ENCODE assay signal across 19 cellular contexts in the genomic region with DNA sequence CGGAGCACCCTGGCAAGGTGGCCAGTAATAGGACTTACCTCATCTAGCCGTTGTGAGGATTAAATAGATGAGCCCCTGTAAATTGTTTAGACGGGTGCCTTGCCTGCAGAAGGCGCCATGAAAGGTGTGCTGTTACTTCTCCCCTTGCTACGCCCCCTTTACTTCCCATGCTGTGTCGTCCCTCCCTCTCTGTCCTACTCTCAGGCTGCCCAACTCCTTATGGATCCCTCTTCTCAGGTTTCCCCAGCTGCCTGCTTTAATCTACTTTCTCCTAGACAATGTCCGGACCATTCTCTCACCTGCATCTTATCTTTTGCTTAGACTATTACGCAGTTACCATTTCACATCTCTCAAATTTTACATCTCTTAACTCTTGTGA. TPM values are rescaled to one million over a fixed set of nuclear protein-coding genes. Genes with fewer than 3 reads are reported as not detected.
DNase-seq lines count a peak whose midpoint lies in the region; ATAC-seq and TF ChIP-seq lines count a peak whose summit lies in the region.
"Had no signal": no experiment of that assay in that cellular context is flagged by ENCODE, and none has a peak within 500 bp of the region (broad histone marks: within the 10 kb centered on the region; RNA-seq: fewer than 3 reads in every experiment).

No MANE protein-coding gene starts in this region.

- H3K27ac Mint-ChIP-seq in GM23338, result no peak overlapping the region
- no peak overlapping the region for H3K27ac Mint-ChIP-seq in CD4-positive, alpha-beta T cell

- H3K9me2 ChIP-seq in GM23338 (ENCODE audit: insufficient read depth), result no peaks in the 10 kb centered on the region
- H3K9me2 ChIP-seq: SK-N-SH had no signal

- H3K27me3 ChIP-seq in GM23338 (ENCODE audit: insufficient read depth) (no peaks in the 10 kb centered on the region), body of pancreas (no peaks in the 10 kb centered on the region), neuronal stem cell (ENCODE audit: control insufficient read depth in 3 of 3, insufficient read depth in 3 of 3, low read depth in 1 of 3, low read length in 3 of 3) (peaks cover 0 to 21% (median 0%) of the 10 kb centered on the region in 3 experiments), left lung (no peaks in the 10 kb centered on the region)
- no peaks in the 10 kb centered on the region for H3K27me3 ChIP-seq in CD4-positive, alpha-beta T cell (ENCODE audit: control insufficient read depth, insufficient read depth, low read length)
- H3K27me3 ChIP-seq: BE2C had no signal

- H3K79me2 ChIP-seq in GM23338 (replicated peaks; ENCODE audit: insufficient read depth), result no peaks in the 10 kb centered on the region

- 72 to 74% methylated on average over 8 of the region's 8 CpGs for WGBS in body of pancreas, 2 donors
- no CpG with 5 or more reads among the region's 8 CpGs for WGBS in neuronal stem cell (ENCODE audit: extremely low coverage in 2 of 2, insufficient read length in 2 of 2, insufficient replicate concordance in 1 of 2), 2 donors

- no peak overlapping the region for H4K8ac ChIP-seq in neuronal stem cell (ENCODE audit: low read depth, low read length)

- no peaks in the 10 kb centered on the region for H4K20me1 ChIP-seq in GM23338 (replicated peaks; ENCODE audit: insufficient read depth)

- H2BK120ac ChIP-seq in neuronal stem cell (ENCODE audit: low read depth, low read length), result no peak overlapping the region

- peak; percentile 41 for DNase-seq in GM23338 (ENCODE audit: low spot score)
- DNase-seq in body of pancreas, result no peak
- no peak for DNase-seq in neuronal stem cell (ENCODE audit: low spot score)
- no peak for DNase-seq in left lung
- no peak for DNase-seq in CD4-positive, alpha-beta T cell
- no peak for DNase-seq in OCI-M2 (lab: John Stamatoyannopoulos, UW; ENCODE audit: unreplicated experiment)
- DNase-seq: BE2C, DMS79, HCEC 1CT, NCI-H1105, NCI-H146, NCI-H2029, NCI-H2227 treated with DMSO at 0.1 percent for 48 hours, SHP77 treated with DMSO at 0.1 percent for 48 hours, SK-N-SH had no signal

- no peak; a peak in 1 of 4 replicates for TF ChIP-seq CTCF in GM23338 (conservative IDR thresholded peaks at IDR 0.05; ENCODE audit: low read depth in 2 of 2)
- no peak for TF ChIP-seq CTCF in HEK293 (tag by site-specific recombination; IDR thresholded peaks at IDR 0.05)
- TF ChIP-seq CTCF in body of pancreas (IDR thresholded peaks at IDR 0.05), result no peak
- no peak for TF ChIP-seq CTCF in left lung (IDR thresholded peaks at IDR 0.05)
- no peak for TF ChIP-seq CTCF in CD4-positive, alpha-beta T cell (IDR thresholded peaks at IDR 0.05)

- no peak overlapping the region for H2AK5ac ChIP-seq in neuronal stem cell (ENCODE audit: low read depth, low read length)

- H2BK15ac ChIP-seq in neuronal stem cell (ENCODE audit: low read length), result no peak overlapping the region

- H3K4me3 Mint-ChIP-seq in GM23338, result no peak overlapping the region
- H3K4me3 Mint-ChIP-seq in CD4-positive, alpha-beta T cell, result no peak overlapping the region

- H3K4me1 Mint-ChIP-seq in GM23338, result peaks cover 18% of the 10 kb centered on the region
- H3K4me1 Mint-ChIP-seq in CD4-positive, alpha-beta T cell (ENCODE audit: low read depth), result no peaks in the 10 kb centered on the region

- no peak overlapping the region for H3K27ac ChIP-seq in GM23338 (ENCODE audit: low read depth)
- H3K27ac ChIP-seq in HEK293 (ENCODE audit: extremely low read depth, low read depth, low read length), result no peak overlapping the region
- peak overlapping the region in 3 of 4 donors; percentile 57 to 77 (median 69) for H3K27ac ChIP-seq in body of pancreas
- no peak overlapping the region for H3K27ac ChIP-seq in neuronal stem cell (replicated peaks; ENCODE audit: low read length)
- no peak overlapping the region for H3K27ac ChIP-seq in left lung
- no peak overlapping the region for H3K27ac ChIP-seq in CD4-positive, alpha-beta T cell (ENCODE audit: low read depth, low read length)
- H3K27ac ChIP-seq: KMS-11, RWPE1 had no signal

- no peak overlapping the region for H3K4ac ChIP-seq in neuronal stem cell (ENCODE audit: low read length)

- no peaks in the 10 kb centered on the region for H3K36me3 Mint-ChIP-seq in GM23338 (ENCODE audit: low read depth)
- H3K36me3 Mint-ChIP-seq in CD4-positive, alpha-beta T cell (ENCODE audit: low read depth), result no peaks in the 10 kb centered on the region

- no peaks in the 10 kb centered on the region; the same call in 2 of the 3 replicates for H3K9me3 Mint-ChIP-seq in GM23338
- H3K9me3 Mint-ChIP-seq in CD4-positive, alpha-beta T cell, result no peaks in the 10 kb centered on the region

- H3F3A ChIP-seq in GM23338 (replicated peaks; ENCODE audit: low read depth), result no peaks in the 10 kb centered on the region

- no peak overlapping the region for H3K18ac ChIP-seq in neuronal stem cell (ENCODE audit: low read length)

- H4K91ac ChIP-seq in neuronal stem cell (ENCODE audit: low read depth, low read length, poor library complexity), result no peak overlapping the region

- H3K27me3 Mint-ChIP-seq in GM23338 (ENCODE audit: insufficient read depth, low read depth, poor library complexity), result peaks cover 3% of the 10 kb centered on the region
- no peaks in the 10 kb centered on the region for H3K27me3 Mint-ChIP-seq in CD4-positive, alpha-beta T cell

- H3K9me3 ChIP-seq in HEK293 (ENCODE audit: control insufficient read depth, insufficient read depth, low read depth, low read length) (no peaks in the 10 kb centered on the region), body of pancreas (no peaks in the 10 kb centered on the region), neuronal stem cell (replicated peaks in 1 of 2; ENCODE audit: control insufficient read depth in 2 of 2, insufficient read depth in 1 of 2, low read depth in 1 of 2, low read length in 2 of 2) (no peaks in the 10 kb centered on the region), left lung (no peaks in the 10 kb centered on the region)
- no peaks in the 10 kb centered on the region for H3K9me3 ChIP-seq in CD4-positive, alpha-beta T cell (ENCODE audit: control insufficient read depth, low read length)
- H3K9me3 ChIP-seq: BE2C, SK-N-SH had no signal

- POLR2A ChIA-PET in HEK293 (lab: Yijun Ruan, JAX), result no interaction called here
- POLR2A ChIA-PET in CD4-positive, alpha-beta T cell (lab: Charles Lee), result no interaction called here

- no peaks in the 10 kb centered on the region for H3K36me3 ChIP-seq in GM23338 (ENCODE audit: insufficient read depth)
- no peaks in the 10 kb centered on the region for H3K36me3 ChIP-seq in HEK293 (ENCODE audit: control insufficient read depth in 2 of 2, insufficient read depth in 1 of 2, low read length in 2 of 2)
- no peaks in the 10 kb centered on the region for H3K36me3 ChIP-seq in body of pancreas (replicated peaks in 1 of 2; ENCODE audit: insufficient read depth in 1 of 2, low read depth in 2 of 2)
- no peaks in the 10 kb centered on the region for H3K36me3 ChIP-seq in neuronal stem cell (replicated peaks in 1 of 2; ENCODE audit: control insufficient read depth in 2 of 2, insufficient read depth in 2 of 2, low read length in 2 of 2)
- no peaks in the 10 kb centered on the region for H3K36me3 ChIP-seq in left lung
- H3K36me3 ChIP-seq: BE2C had no signal

- H3K9ac ChIP-seq in neuronal stem cell (ENCODE audit: low read depth, low read length, poor library complexity), result no peak overlapping the region
- H3K9ac ChIP-seq: KMS-11, SK-N-SH had no signal

- H3K4me1 ChIP-seq in GM23338 (ENCODE audit: insufficient read depth) (peaks cover 9% of the 10 kb centered on the region; the same call in 1 of the 2 replicates), HEK293 (ENCODE audit: control insufficient read depth, insufficient read depth, low read length) (no peaks in the 10 kb centered on the region), body of pancreas (peaks cover 67% of the 10 kb centered on the region), neuronal stem cell (ENCODE audit: control insufficient read depth in 2 of 2, insufficient read depth in 1 of 2, low read depth in 1 of 2, low read length in 2 of 2) (peaks cover 3 to 12% of the 10 kb centered on the region in 2 donors), left lung (no peaks in the 10 kb centered on the region)
- H3K4me1 ChIP-seq: BE2C had no signal

- TF ChIP-seq POLR2A in body of pancreas (IDR thresholded peaks at IDR 0.05), result no peak

- CTCF ChIA-PET in HEK293 (lab: Yijun Ruan, JAX), result no interaction called here
- CTCF ChIA-PET in CD4-positive, alpha-beta T cell (lab: Charles Lee), result no interaction called here

- no peak overlapping the region for H3K4me3 ChIP-seq in GM23338
- H3K4me3 ChIP-seq in HEK293 (ENCODE audit: low read depth, low read length), result no peak overlapping the region
- H3K4me3 ChIP-seq in body of pancreas, result no peak overlapping the region
- no peak overlapping the region for H3K4me3 ChIP-seq in neuronal stem cell (ENCODE audit: low read length in 2 of 2)
- no peak overlapping the region for H3K4me3 ChIP-seq in left lung

- 0 out of 2 replicates have a peak overlapping the region, but pooled peaks have one; percentile 55 for H3K4me2 ChIP-seq in GM23338
- H3K4me2 ChIP-seq in neuronal stem cell (ENCODE audit: insufficient read depth, low read length, poor library complexity, severe bottlenecking), result no peak overlapping the region
- H3K4me2 ChIP-seq: KMS-11, SK-N-SH had no signal

- H2AFZ ChIP-seq in GM23338, result peak overlapping the region; percentile 83
- H2AFZ ChIP-seq in neuronal stem cell (ENCODE audit: low read length), result peak overlapping the region; percentile 80

- no peak overlapping the region for H3K14ac ChIP-seq in neuronal stem cell (ENCODE audit: low read length)

- H3K79me1 ChIP-seq in neuronal stem cell (ENCODE audit: low read depth, low read length), result no peaks in the 10 kb centered on the region

- no peak overlapping the region for H2BK5ac ChIP-seq in neuronal stem cell (ENCODE audit: low read length)

- H3K23ac ChIP-seq in neuronal stem cell (ENCODE audit: low read depth, low read length, poor library complexity), result no peak overlapping the region

- intact Hi-C loops in body of pancreas (cut with DNase I), result no loop called here
- intact Hi-C loops in left lung (cut with DNase I), result no loop called here
- intact Hi-C loops in CD4-positive, alpha-beta T cell (cut with DNase I, micrococcal nuclease), result no loop called here

- ATAC-seq in GM23338, result peak; percentile 70
- no peak for ATAC-seq in body of pancreas
- no peak for ATAC-seq in left lung
- ATAC-seq in CD4-positive, alpha-beta T cell (ENCODE audit: poor library complexity), result no peak

- no peak overlapping the region for H2BK12ac ChIP-seq in neuronal stem cell (ENCODE audit: low read length)

RNA-seq across cellular contexts. Expression of gene FBXW12, which starts 1.7 kb away (rescaled TPM):
- not detected in 2 replicates for total RNA-seq in GM23338 (2014; rRNA removed; shearing (Covaris generic))
- 0.21 and 0.73 TPM in 2 replicates for polyA plus RNA-seq in GM23338 (2016; fragmentation: Nextera tagmentation; extraction: Ambion mirVana)
- total RNA-seq in body of pancreas (10 to 100 TPM in 1 of 2 donors, 1 to 10 TPM in 1; 3.4 to 23.7 TPM), left lung (not detected)
- polyA plus RNA-seq in neuronal stem cell (2013, experiment 1 of 2), result 0.85 TPM
- polyA plus RNA-seq in neuronal stem cell (2013, experiment 2 of 2), result 0.84 TPM
- not detected for total RNA-seq in CD4-positive, alpha-beta T cell

RNA-seq across cellular contexts. Expression of gene SPINK8, which starts 36.9 kb away (rescaled TPM):
- total RNA-seq in GM23338 (2014; rRNA removed; shearing (Covaris generic)), result not detected in 2 replicates
- not detected in 2 replicates for polyA plus RNA-seq in GM23338 (2016; fragmentation: Nextera tagmentation; extraction: Ambion mirVana)
- total RNA-seq in body of pancreas (not detected), left lung (not detected)
- not detected for polyA plus RNA-seq in neuronal stem cell (2013, experiment 1 of 2)
- polyA plus RNA-seq in neuronal stem cell (2013, experiment 2 of 2), result not detected
- total RNA-seq in CD4-positive, alpha-beta T cell, result not detected
- total RNA-seq: A673 had no signal
- polyA plus RNA-seq: SK-N-SH had no signal

RNA-seq across cellular contexts. Expression of gene PLXNB1, which starts 59.6 kb away (rescaled TPM):
- 144 and 164 TPM in 2 replicates for total RNA-seq in GM23338 (2014; rRNA removed; shearing (Covaris generic))
- polyA plus RNA-seq in GM23338 (2016; fragmentation: Nextera tagmentation; extraction: Ambion mirVana), result 49.0 and 49.3 TPM in 2 replicates
- total RNA-seq in body of pancreas, result 100 to 1,000 TPM; 118 to 311 TPM
- 99.5 TPM for polyA plus RNA-seq in neuronal stem cell (2013, experiment 1 of 2)
- polyA plus RNA-seq in neuronal stem cell (2013, experiment 2 of 2), result 94.2 TPM
- 100 to 1,000 TPM in 1 of 2 donors, 10 to 100 TPM in 1; 65.0 to 128 TPM for total RNA-seq in left lung
- total RNA-seq in CD4-positive, alpha-beta T cell, result 1 to 10 TPM; 1.1 to 2.0 TPM

Comparison
In these comparisons a context has a peak if more than half of its experiments do, and no peak if none do; other contexts are left out.
1. H3K27ac ChIP-seq: peak in body of pancreas (3 of 4); none in GM23338 (single experiment), HEK293 (single experiment), neuronal stem cell (single experiment), left lung (0 of 2) and CD4-positive, alpha-beta T cell (single experiment).
2. RNA of gene PLXNB1, which starts 59.6 kb away (total RNA-seq): 118 to 311 TPM in body of pancreas, 144 to 164 TPM in GM23338 and 65.0 to 128 TPM in left lung; 1.1 to 2.0 TPM in CD4-positive, alpha-beta T cell; every median in the first group is over 10 times any median in the second.